In the genomic region with DNA sequence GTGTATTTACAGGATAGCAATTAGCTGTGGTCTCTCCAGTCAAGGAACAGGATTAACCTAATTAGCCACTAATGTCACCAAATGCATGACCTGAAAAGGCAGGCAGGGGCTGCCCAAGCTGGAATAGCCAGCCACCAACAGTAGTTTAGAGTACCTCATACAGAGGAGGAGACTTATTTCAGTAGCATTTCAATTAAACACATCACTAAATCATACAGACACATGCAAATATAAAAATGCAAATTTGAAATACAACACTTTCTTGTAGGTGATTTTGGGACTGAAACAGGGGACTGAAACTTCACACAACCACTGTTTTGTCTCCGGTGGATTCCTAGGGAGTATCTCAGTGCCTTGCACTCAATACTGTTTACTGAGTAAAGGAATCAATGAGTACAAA, we compare ENCODE assay signal across 11 cellular contexts.
DNase-seq lines count a peak whose midpoint lies in the region; ATAC-seq lines count a peak whose summit lies in the region.
"Had no signal": no experiment of that assay in that cellular context is flagged by ENCODE, and none has a peak within 500 bp of the region (broad histone marks: within the 10 kb centered on the region; RNA-seq: fewer than 3 reads in every experiment).

No MANE protein-coding gene starts in this region.

- ATAC-seq in GM18907 (IDR thresholded peaks at IDR 0.05; ENCODE audit: unreplicated experiment): peak; percentile 83
- ATAC-seq in HG02678 (IDR thresholded peaks at IDR 0.05; ENCODE audit: unreplicated experiment): peak; percentile 81
- peak; percentile 55 for ATAC-seq in HG03575 (IDR thresholded peaks at IDR 0.05; ENCODE audit: extremely low read depth, insufficient number of reproducible peaks, low FRiP score, unreplicated experiment)

- H3K9me3 ChIP-seq in BLaER1: peaks cover 22% of the 10 kb centered on the region
- H3K9me3 ChIP-seq: BE2C had no signal

- H3K9ac ChIP-seq in BLaER1: no peak overlapping the region

- H3K4me1 ChIP-seq in BLaER1: peaks cover 42% of the 10 kb centered on the region
- H3K4me1 ChIP-seq: BE2C had no signal

- peak overlapping the region; percentile 73 for H3K27ac ChIP-seq in BLaER1

- no peaks in the 10 kb centered on the region for H4K20me1 ChIP-seq in BLaER1

- no peak overlapping the region for H3K4me3 ChIP-seq in BLaER1

- H3K36me3 ChIP-seq in BLaER1: no peaks in the 10 kb centered on the region
- H3K36me3 ChIP-seq: BE2C had no signal

- no peak for DNase-seq in cortex of kidney (lab: John Stamatoyannopoulos, UW)
- no peak for DNase-seq in OCI-M1 (lab: John Stamatoyannopoulos, UW)
- DNase-seq in Kasumi-1 (lab: John Stamatoyannopoulos, UW): no peak
- DNase-seq in NCI-H1092 (lab: John Stamatoyannopoulos, UW): no peak
- DNase-seq: anterior cingulate cortex, BE2C, NCI-H1694 treated with DMSO at 0.1 percent for 48 hours had no signal

- H3K27me3 ChIP-seq in BLaER1: no peaks in the 10 kb centered on the region
- H3K27me3 ChIP-seq: BE2C had no signal

- peak overlapping the region; percentile 82 for H3K4me2 ChIP-seq in BLaER1
